13 cellular contexts compared by ENCODE assay signal in the genomic region with DNA sequence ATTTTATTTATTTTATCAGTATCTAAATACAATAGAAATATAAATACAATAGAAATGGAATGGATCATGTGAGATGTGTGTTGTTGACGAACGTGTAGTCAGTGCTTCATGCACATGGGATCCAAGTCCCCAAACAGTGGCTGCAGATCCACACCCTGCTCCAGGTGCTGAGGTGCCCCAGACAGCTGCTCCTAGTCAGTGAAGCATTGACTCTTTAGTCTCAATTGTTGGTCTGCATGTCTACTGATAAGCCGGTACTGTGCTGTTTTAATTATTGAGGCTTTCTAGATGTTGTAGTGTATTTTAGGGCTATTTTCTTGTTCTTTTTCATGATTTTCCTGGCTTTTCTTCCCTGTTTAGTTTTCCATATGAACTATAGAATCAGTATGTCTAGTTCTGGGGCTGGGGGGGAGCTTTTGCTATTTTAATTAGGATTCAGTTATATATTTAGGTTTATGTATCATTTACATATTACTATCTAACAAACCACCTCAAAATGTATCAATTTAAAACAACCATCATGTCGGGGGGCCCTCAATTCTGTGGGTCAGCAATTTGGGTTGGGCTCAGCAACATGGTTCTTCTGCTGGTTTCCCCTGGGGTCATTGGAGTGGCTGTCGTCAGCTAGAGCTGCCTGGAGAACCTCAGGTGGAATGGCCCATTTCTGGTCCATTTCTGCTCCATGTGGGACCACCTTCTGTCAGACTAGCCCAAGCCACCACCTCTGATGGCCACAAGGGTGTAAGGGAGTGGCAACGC.
A peak's percentile ranks its signal among the peaks of the same experiment; 100 is the strongest.
DNase-seq lines count a peak whose midpoint lies in the region; ATAC-seq and TF ChIP-seq lines count a peak whose summit lies in the region.
"Had no signal": no experiment of that assay in that cellular context is flagged by ENCODE, and none has a peak within 500 bp of the region (broad histone marks: within the 10 kb centered on the region; RNA-seq: fewer than 3 reads in every experiment).

No MANE protein-coding gene starts in this region.

- H3K36me3 Mint-ChIP-seq in activated naive CD4-positive, alpha-beta T cell treated with anti-CD3 and anti-CD28 coated beads, Interleukin-2, amount 10 ng/mL, durations not matched to agents 7 days and 5 days, result peaks cover 46% of the 10 kb centered on the region
- peaks cover 35% of the 10 kb centered on the region for H3K36me3 Mint-ChIP-seq in activated CD8-positive, alpha-beta T cell treated with anti-CD3 and anti-CD28 coated beads for 36 hours (ENCODE audit: low read depth)

- CTCF ChIA-PET in activated naive CD4-positive, alpha-beta T cell treated with anti-CD3 and anti-CD28 coated beads, Interleukin-2, amount 10 ng/mL, durations not matched to agents 7 days and 5 days (lab: Charles Lee), result interaction anchor here (2.4 kb wide), 1 partner anchor 9 kb away, joined by 9 read pairs; no protein-coding TSS in a partner anchor
- CTCF ChIA-PET in activated CD8-positive, alpha-beta T cell treated with anti-CD3 and anti-CD28 coated beads for 36 hours (lab: Charles Lee), result interaction anchor here (1.5 to 2.3 kb wide), 2 partner anchors 9 to 26 kb away, joined by 6 to 7 read pairs; no protein-coding TSS in a partner anchor

- H3K4me1 ChIP-seq in DND-41 (ENCODE audit: insufficient read depth, low read length) (peaks cover 6% of the 10 kb centered on the region), thymus (ENCODE audit: control insufficient read depth, insufficient read depth, low read length) (peaks cover 6% of the 10 kb centered on the region)

- H3K27ac ChIP-seq in DND-41 (ENCODE audit: low read length) (peak overlapping the region; percentile 27), thymus (ENCODE audit: low read depth) (peak overlapping the region; percentile 20)

- no peaks in the 10 kb centered on the region for H3K27me3 ChIP-seq in DND-41 (ENCODE audit: insufficient read depth, low read length, poor library complexity)
- H3K27me3 ChIP-seq in thymus (ENCODE audit: control insufficient read depth, insufficient read depth), result no peaks in the 10 kb centered on the region

- H3K4me1 Mint-ChIP-seq in activated naive CD4-positive, alpha-beta T cell treated with anti-CD3 and anti-CD28 coated beads, Interleukin-2, amount 10 ng/mL, durations not matched to agents 7 days and 5 days, result peaks cover 21% of the 10 kb centered on the region
- peaks cover 14% of the 10 kb centered on the region for H3K4me1 Mint-ChIP-seq in activated CD8-positive, alpha-beta T cell treated with anti-CD3 and anti-CD28 coated beads for 36 hours (ENCODE audit: low read depth)

- POLR2A ChIA-PET in activated CD8-positive, alpha-beta T cell treated with anti-CD3 and anti-CD28 coated beads for 36 hours (lab: Charles Lee), result interaction anchor here (0.7 to 1.3 kb wide), 2 partner anchors 11 to 873 kb away, joined by 3 to 4 read pairs; no protein-coding TSS in a partner anchor

- H3K9ac ChIP-seq in DND-41 (ENCODE audit: low read depth, low read length), result no peak overlapping the region

- intact Hi-C loops in activated CD8-positive, alpha-beta T cell treated with anti-CD3 and anti-CD28 coated beads for 36 hours (cut with micrococcal nuclease), result no loop called here

- peaks cover 87% of the 10 kb centered on the region for H4K20me1 ChIP-seq in DND-41 (ENCODE audit: insufficient read depth, low read length)

- ATAC-seq in DND-41 (ENCODE audit: insufficient read depth, low read depth), result no peak
- no peak for ATAC-seq in activated CD8-positive, alpha-beta T cell treated with anti-CD3 and anti-CD28 coated beads for 36 hours
- ATAC-seq: Panc1 had no signal

- TF ChIP-seq CTCF in DND-41 (IDR thresholded peaks at IDR 0.05; ENCODE audit: borderline replicate concordance, extremely low read depth, low read length, poor library complexity, severe bottlenecking), result peak; percentile 2
- no peak for TF ChIP-seq CTCF in activated CD8-positive, alpha-beta T cell treated with anti-CD3 and anti-CD28 coated beads for 36 hours (IDR thresholded peaks at IDR 0.05)

- peaks cover 3% of the 10 kb centered on the region for H3K27me3 Mint-ChIP-seq in activated naive CD4-positive, alpha-beta T cell treated with anti-CD3 and anti-CD28 coated beads, Interleukin-2, amount 10 ng/mL, durations not matched to agents 7 days and 5 days
- no peaks in the 10 kb centered on the region for H3K27me3 Mint-ChIP-seq in activated CD8-positive, alpha-beta T cell treated with anti-CD3 and anti-CD28 coated beads for 36 hours

- 99% methylated on average over 6 of the region's 6 CpGs for WGBS in thymus

- peaks cover 23% of the 10 kb centered on the region for H3K9me3 Mint-ChIP-seq in activated naive CD4-positive, alpha-beta T cell treated with anti-CD3 and anti-CD28 coated beads, Interleukin-2, amount 10 ng/mL, durations not matched to agents 7 days and 5 days
- H3K9me3 Mint-ChIP-seq in activated CD8-positive, alpha-beta T cell treated with anti-CD3 and anti-CD28 coated beads for 36 hours, result peaks cover 18% of the 10 kb centered on the region

- H3K9me3 ChIP-seq in DND-41 (ENCODE audit: insufficient read depth, low read length, severe bottlenecking), result no peaks in the 10 kb centered on the region
- H3K9me3 ChIP-seq in thymus (ENCODE audit: control insufficient read depth), result peaks cover 3% of the 10 kb centered on the region

- H3K27ac Mint-ChIP-seq in activated naive CD4-positive, alpha-beta T cell treated with anti-CD3 and anti-CD28 coated beads, Interleukin-2, amount 10 ng/mL, durations not matched to agents 7 days and 5 days, result peak overlapping the region; percentile 79
- peak overlapping the region; percentile 68 for H3K27ac Mint-ChIP-seq in activated CD8-positive, alpha-beta T cell treated with anti-CD3 and anti-CD28 coated beads for 36 hours

- peaks cover 80% of the 10 kb centered on the region for H3K79me2 ChIP-seq in DND-41 (ENCODE audit: insufficient read depth, low read length)

- no peak overlapping the region for H3K4me3 Mint-ChIP-seq in activated naive CD4-positive, alpha-beta T cell treated with anti-CD3 and anti-CD28 coated beads, Interleukin-2, amount 10 ng/mL, durations not matched to agents 7 days and 5 days
- no peak overlapping the region for H3K4me3 Mint-ChIP-seq in activated CD8-positive, alpha-beta T cell treated with anti-CD3 and anti-CD28 coated beads for 36 hours

- H3K4me3 ChIP-seq in DND-41 (ENCODE audit: low read depth in 1 of 2, low read length in 2 of 2), result no peak overlapping the region
- no peak overlapping the region for H3K4me3 ChIP-seq in thymus (ENCODE audit: low read length)

- DNase-seq in activated naive CD4-positive, alpha-beta T cell treated with anti-CD3 and anti-CD28 coated beads, Interleukin-2, amount 10 ng/mL, durations not matched to agents 7 days and 5 days, result no peak
- DNase-seq in activated naive CD4-positive, alpha-beta T cell treated with anti-CD3 and anti-CD28 coated beads, Interleukin-2, amount 50 U/mL, for 16 hours, result no peak
- DNase-seq in DND-41 (no peak), NOMO-1 treated with DMSO at 0.1 percent for 48 hours (lab: John Stamatoyannopoulos, UW; ENCODE audit: unreplicated experiment) (no peak), ACHN (no peak)
- DNase-seq in activated CD8-positive, alpha-beta T cell treated with anti-CD3 and anti-CD28 coated beads for 36 hours, result no peak
- DNase-seq: GDM1, HCEC 1CT, NCI-H1436, NCI-H2029, NCI-H774 had no signal

- H3K36me3 ChIP-seq in DND-41 (ENCODE audit: insufficient read depth, low read length) (peaks cover 27% of the 10 kb centered on the region), thymus (ENCODE audit: control insufficient read depth, insufficient read depth) (peaks cover 5% of the 10 kb centered on the region)

- no peak overlapping the region for H2AFZ ChIP-seq in DND-41 (ENCODE audit: low read depth, low read length)

- in situ Hi-C loops in ACHN (cut with HindIII; ENCODE audit: low pct_ligation_motif_present, low pct_unique_long_range_greater_than_20kb, low sequenced_read_pairs), result no loop called here

- H3K4me2 ChIP-seq in DND-41 (ENCODE audit: insufficient read depth, low read length), result no peak overlapping the region
